In the genomic region with DNA sequence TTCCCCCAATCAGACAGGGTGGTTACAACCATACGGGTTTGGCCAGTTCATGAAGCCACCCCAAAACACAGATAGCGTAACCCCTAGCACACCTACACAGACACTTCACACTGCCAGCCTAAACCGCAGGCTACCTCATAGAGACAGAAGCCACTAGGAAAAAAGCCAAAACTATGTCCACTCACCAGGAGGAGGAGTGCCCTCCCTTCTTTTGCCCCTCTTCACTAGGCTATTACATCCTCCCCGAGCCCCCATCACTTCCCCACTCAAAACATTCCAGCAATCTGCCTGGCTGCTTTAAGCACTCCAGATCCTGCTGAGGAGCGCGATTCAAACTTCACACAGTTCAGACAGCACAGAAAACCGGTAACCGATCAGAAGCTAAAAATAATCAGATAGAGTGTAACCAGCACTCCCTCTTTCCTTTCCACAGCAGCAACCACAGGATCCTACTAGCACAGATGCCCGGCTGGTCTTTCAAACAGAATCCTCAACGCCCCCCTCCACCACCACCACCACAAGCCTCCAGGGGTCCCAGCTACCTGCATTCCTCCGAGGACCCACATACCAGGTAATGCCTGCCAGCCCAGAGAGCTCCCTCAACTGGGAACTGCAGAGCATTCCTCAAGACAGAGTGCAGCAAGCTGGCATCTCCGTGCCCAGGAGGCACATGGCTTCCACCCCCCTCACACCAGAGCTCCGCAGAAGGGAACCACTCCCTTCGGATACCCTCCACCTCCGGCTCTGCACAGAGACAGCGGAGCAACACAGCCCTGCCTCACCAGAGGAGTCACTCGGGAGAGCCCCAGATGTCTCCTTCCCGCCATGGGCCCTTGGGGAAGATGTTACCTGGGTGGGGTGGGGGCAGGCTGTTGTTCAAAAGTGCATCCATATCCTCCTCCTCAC, we compare ENCODE assay signal across 9 cellular contexts. TPM values are rescaled to one million over a fixed set of nuclear protein-coding genes. Genes with fewer than 3 reads are reported as not detected.
DNase-seq lines count a peak whose midpoint lies in the region; ATAC-seq, FAIRE-seq and TF ChIP-seq lines count a peak whose summit lies in the region.
"Had no signal": no experiment of that assay in that cellular context is flagged by ENCODE, and none has a peak within 500 bp of the region (broad histone marks: within the 10 kb centered on the region; RNA-seq: fewer than 3 reads in every experiment).

No MANE protein-coding gene starts in this region.

- no peak for FAIRE-seq in bronchial epithelial cell (lab: Jason Lieb, UNC)
- FAIRE-seq: A204.1 had no signal

- ATAC-seq in GM19455 (IDR thresholded peaks at IDR 0.05; ENCODE audit: unreplicated experiment), result no peak

- H3K36me3 ChIP-seq in bronchial epithelial cell (ENCODE audit: control insufficient read depth, insufficient read depth, low read length), result peaks cover 19% of the 10 kb centered on the region

- DNase-seq in DMS 273 (lab: John Stamatoyannopoulos, UW; ENCODE audit: unreplicated experiment) (peak; percentile 58), DMS 273 treated with DMSO at 0.1 percent for 48 hours (lab: John Stamatoyannopoulos, UW) (no peak), SK-N-DZ (ENCODE audit: low spot score) (peak; percentile 31), bronchial epithelial cell (ENCODE audit: low read depth) (peak; percentile 48), kidney glomerular epithelial cell (lab: John Stamatoyannopoulos, UW) (peak; percentile 29), hippocampal formation (lab: John Stamatoyannopoulos, UW) (no peak)
- DNase-seq in stimulated activated naive CD4-positive, alpha-beta T cell treated with Interleukin-2 at 50 U/mL for 16 hours (lab: John Stamatoyannopoulos, UW), result peak; percentile 52

- H3K27me3 ChIP-seq in bronchial epithelial cell (ENCODE audit: control insufficient read depth, insufficient read depth, low read length), result no peaks in the 10 kb centered on the region

- H3K4me3 ChIP-seq in bronchial epithelial cell (ENCODE audit: low read depth, low read length), result peak overlapping the region; percentile 92

- no peak for TF ChIP-seq CTCF in bronchial epithelial cell (IDR thresholded peaks at IDR 0.05; ENCODE audit: insufficient read depth, low read length, severe bottlenecking)

RNA-seq across cellular contexts. Expression of gene CHD4, which starts 1.5 kb away (rescaled TPM):
- 266 and 275 TPM in 2 replicates for polyA plus RNA-seq in SK-N-DZ (2014; cell fraction: cytosol; rRNA removed)
- polyA plus RNA-seq in SK-N-DZ (2014; cell fraction: nucleus; rRNA removed), result 459 and 474 TPM in 2 replicates
- 107 and 121 TPM in 2 replicates for total RNA-seq in bronchial epithelial cell

RNA-seq across cellular contexts. Expression of gene LPAR5, which starts 30.1 kb away (rescaled TPM):
- 0.29 and 1.1 TPM in 2 replicates for polyA plus RNA-seq in SK-N-DZ (2014; cell fraction: cytosol; rRNA removed)
- polyA plus RNA-seq in SK-N-DZ (2014; cell fraction: nucleus; rRNA removed), result 0.17 TPM in 1 of 2 replicates, not detected in the other
- total RNA-seq in bronchial epithelial cell, result 2.1 and 4.1 TPM in 2 replicates

RNA-seq across cellular contexts. Expression of gene NOP2, which starts 37.6 kb away (rescaled TPM):
- 98.4 and 102 TPM in 2 replicates for polyA plus RNA-seq in SK-N-DZ (2014; cell fraction: cytosol; rRNA removed)
- 461 and 536 TPM in 2 replicates for polyA plus RNA-seq in SK-N-DZ (2014; cell fraction: nucleus; rRNA removed)
- 26.5 and 33.4 TPM in 2 replicates for total RNA-seq in bronchial epithelial cell

RNA-seq across cellular contexts. Expression of gene ACRBP, which starts 41.6 kb away (rescaled TPM):
- polyA plus RNA-seq in SK-N-DZ (2014; cell fraction: cytosol; rRNA removed), result 2.4 and 2.7 TPM in 2 replicates
- polyA plus RNA-seq in SK-N-DZ (2014; cell fraction: nucleus; rRNA removed), result 7.0 and 22.6 TPM in 2 replicates
- total RNA-seq in bronchial epithelial cell, result under 0.01 and 0.51 TPM in 2 replicates

RNA-seq across cellular contexts. Expression of gene IFFO1, which starts 49.8 kb away (rescaled TPM):
- polyA plus RNA-seq in SK-N-DZ (2014; cell fraction: cytosol; rRNA removed), result 21.3 and 26.0 TPM in 2 replicates
- 84.3 and 84.6 TPM in 2 replicates for polyA plus RNA-seq in SK-N-DZ (2014; cell fraction: nucleus; rRNA removed)
- 0.51 and 0.53 TPM in 2 replicates for total RNA-seq in bronchial epithelial cell

Comparison
In these comparisons a context has a peak if more than half of its experiments do, and no peak if none do; other contexts are left out.
1. DNase-seq: peak in DMS 273 (single experiment), SK-N-DZ (single experiment), bronchial epithelial cell (single experiment), kidney glomerular epithelial cell (single experiment) and stimulated activated naive CD4-positive, alpha-beta T cell treated with Interleukin-2 at 50 U/mL for 16 hours (single experiment); none in DMS 273 treated with DMSO at 0.1 percent for 48 hours (single experiment) and hippocampal formation (0 of 2).